Comparison of ENCODE assay signal across 15 cellular contexts in the genomic region with DNA sequence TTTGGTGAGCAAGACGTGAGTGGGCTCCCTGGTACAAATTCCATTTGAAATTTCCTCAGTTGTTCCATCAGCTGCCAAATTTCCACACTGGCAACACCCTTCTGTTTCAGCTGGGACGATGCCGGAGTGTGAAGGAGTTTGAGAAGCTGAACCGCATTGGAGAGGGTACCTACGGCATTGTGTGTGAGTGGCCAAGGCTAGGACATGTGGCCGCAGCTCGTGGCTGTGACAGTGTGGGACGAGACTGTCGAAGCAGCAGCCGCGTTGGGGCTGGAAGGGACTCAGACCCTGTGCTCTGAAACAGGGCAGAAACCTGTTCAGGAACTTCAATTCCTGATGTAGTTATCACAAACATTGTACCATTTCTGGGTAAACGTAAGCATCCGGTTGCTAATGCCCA. TPM values are rescaled to one million over a fixed set of nuclear protein-coding genes. Genes with fewer than 3 reads are reported as not detected.
DNase-seq lines count a peak whose midpoint lies in the region; ATAC-seq, FAIRE-seq and TF ChIP-seq lines count a peak whose summit lies in the region.
"Had no signal": no experiment of that assay in that cellular context is flagged by ENCODE, and none has a peak within 500 bp of the region (broad histone marks: within the 10 kb centered on the region; RNA-seq: fewer than 3 reads in every experiment).

No MANE protein-coding gene starts in this region.

- no peak overlapping the region for H3K27ac Mint-ChIP-seq in MCF 10A (ENCODE audit: low read depth, unreplicated experiment)

- CTCF ChIA-PET in MCF 10A (lab: Yijun Ruan, JAX), result interaction anchor here (0.7 to 2.2 kb wide), 4 partner anchors 9 to 48 kb away, joined by 3 to 11 read pairs (median 4); no protein-coding TSS in a partner anchor

- H2AFZ ChIP-seq in hepatocyte, result no peak overlapping the region

- H3K36me3 Mint-ChIP-seq in MCF 10A (ENCODE audit: insufficient read depth, unreplicated experiment), result peaks cover 44% of the 10 kb centered on the region

- POLR2A ChIA-PET in MCF 10A (lab: Yijun Ruan, JAX), result interaction anchor here (0.8 to 1.5 kb wide), 3 partner anchors 8 to 19 kb away, joined by 3 to 4 read pairs (median 3); no protein-coding TSS in a partner anchor

- no peak overlapping the region for H3K9ac ChIP-seq in BLaER1

- TF ChIP-seq POLR2A in heart left ventricle (IDR thresholded peaks at IDR 0.05), result no peak

- H3K4me3 ChIP-seq in heart left ventricle (no peak overlapping the region), BLaER1 (no peak overlapping the region), hepatocyte (no peak overlapping the region)
- H3K4me3 ChIP-seq: HAP-1 had no signal

- H3K36me3 ChIP-seq in heart left ventricle (peaks cover 0 to 51% (median 33%) of the 10 kb centered on the region in 9 donors), BLaER1 (peaks cover 73% of the 10 kb centered on the region), hepatocyte (replicated peaks; ENCODE audit: insufficient read depth, low read depth) (no peaks in the 10 kb centered on the region)

- peaks cover 28% of the 10 kb centered on the region for H3K79me2 ChIP-seq in hepatocyte

- BruUV-seq in MCF 10A (replicated peaks; lab: Mats Ljungman, UMichigan), result no TSS peak

- no peak for ATAC-seq in heart left ventricle

- peak; percentile 17 for FAIRE-seq in urothelium cell line (lab: Jason Lieb, UNC)
- FAIRE-seq: GM18507 had no signal

- H4K20me1 ChIP-seq in BLaER1 (peaks cover 8% of the 10 kb centered on the region; the same call in 1 of the 2 replicates), hepatocyte (ENCODE audit: insufficient read depth, poor library complexity, severe bottlenecking) (peaks cover 4% of the 10 kb centered on the region)

- DNase-seq in cardiac septum (ENCODE audit: low spot score), result peak; percentile 38
- DNase-seq in heart left ventricle, result no peak
- no peak for DNase-seq in hepatocyte (ENCODE audit: low spot score)
- DNase-seq in urothelium cell line (ENCODE audit: low spot score), result no peak
- no peak for DNase-seq in activated gamma-delta T cell treated with Interleukin-2 at 50 U/mL for 16 hours
- DNase-seq in MCF 10A (ENCODE audit: unreplicated experiment), result no peak
- DNase-seq: ACHN; C1 segment of cervical spinal cord; Calu3; CD4-positive, alpha-beta T cell; DMS 273 treated with DMSO at 0.1 percent for 48 hours; GOT3 had no signal

- 95 to 98% (median 95%) methylated on average over 13 of the region's 13 CpGs for WGBS in heart left ventricle, 4 donors
- WGBS in hepatocyte (ENCODE audit: low lambda C conversion rate, missing lambda C conversion rate), result 96% methylated on average over 13 of the region's 13 CpGs

- no peaks in the 10 kb centered on the region for H3K27me3 ChIP-seq in heart left ventricle
- no peaks in the 10 kb centered on the region for H3K27me3 ChIP-seq in BLaER1
- H3K27me3 ChIP-seq in hepatocyte, result no peaks in the 10 kb centered on the region

- no peaks in the 10 kb centered on the region for H3K9me3 Mint-ChIP-seq in MCF 10A (ENCODE audit: unreplicated experiment)
- H3K9me3 Mint-ChIP-seq: CD4-positive, alpha-beta T cell had no signal

- peaks cover 0 to 16% (median 8%) of the 10 kb centered on the region in 12 donors for H3K4me1 ChIP-seq in heart left ventricle
- H3K4me1 ChIP-seq in BLaER1, result peaks cover 55% of the 10 kb centered on the region
- peaks cover 11% of the 10 kb centered on the region for H3K4me1 ChIP-seq in hepatocyte (ENCODE audit: insufficient read depth)

- no peak overlapping the region for H3K27ac ChIP-seq in heart left ventricle
- H3K27ac ChIP-seq in BLaER1, result no peak overlapping the region
- H3K27ac ChIP-seq in hepatocyte, result peak overlapping the region; percentile 93

- H3K4me2 ChIP-seq in BLaER1 (peak overlapping the region; percentile 92; the same call in 1 of the 2 replicates), hepatocyte (no peak overlapping the region)

- intact Hi-C loops in cardiac septum (cut with DNase I) (no loop called here), heart left ventricle (cut with DNase I) (no loop called here), MCF 10A (cut with micrococcal nuclease) (no loop called here)

- H3K9me3 ChIP-seq in heart left ventricle (no peaks in the 10 kb centered on the region), BLaER1 (peaks cover 19% of the 10 kb centered on the region), hepatocyte (ENCODE audit: low read depth) (no peaks in the 10 kb centered on the region)

- no peak for TF ChIP-seq CTCF in heart left ventricle (IDR thresholded peaks at IDR 0.05)
- TF ChIP-seq CTCF in hepatocyte (IDR thresholded peaks at IDR 0.05; ENCODE audit: poor library complexity), result no peak
- TF ChIP-seq CTCF in MCF 10A (IDR thresholded peaks at IDR 0.05; ENCODE audit: unreplicated experiment), result no peak

- peaks cover 6% of the 10 kb centered on the region for H3K4me1 Mint-ChIP-seq in MCF 10A (ENCODE audit: insufficient read depth, unreplicated experiment)

- no peaks in the 10 kb centered on the region for H3K9me2 ChIP-seq in hepatocyte (replicated peaks; ENCODE audit: insufficient read depth)

- H3K27me3 Mint-ChIP-seq in MCF 10A (ENCODE audit: insufficient read depth, unreplicated experiment), result no peaks in the 10 kb centered on the region
- H3K27me3 Mint-ChIP-seq: CD4-positive, alpha-beta T cell had no signal

- H3K4me3 Mint-ChIP-seq in MCF 10A (ENCODE audit: unreplicated experiment), result no peak overlapping the region

RNA-seq across cellular contexts. Expression of gene CDK10, which starts 2.7 kb away (rescaled TPM):
- total RNA-seq in cardiac septum (32.9 TPM), heart left ventricle (10 to 100 TPM; 16.1 to 31.4 (median 20.0) TPM), hepatocyte (60.1 and 70.4 TPM in 2 replicates), MCF 10A (2022) (73.0 and 83.4 TPM in 2 replicates)
- polyA plus RNA-seq in heart left ventricle (10 to 100 TPM; 22.9 to 30.7 TPM), hepatocyte (155 and 187 TPM in 2 replicates)

RNA-seq across cellular contexts. Expression of gene SPATA2L, which starts 12.4 kb away (rescaled TPM):
- total RNA-seq in cardiac septum (4.4 TPM), heart left ventricle (10 to 100 TPM in 1 of 9 donors, 1 to 10 TPM in 8; 2.0 to 14.1 (median 4.0) TPM), hepatocyte (20.2 and 32.9 TPM in 2 replicates), MCF 10A (2022) (12.1 and 12.5 TPM in 2 replicates)
- polyA plus RNA-seq in heart left ventricle (10 to 100 TPM in 1 of 2 donors, 1 to 10 TPM in 1; 1.9 to 15.0 TPM), hepatocyte (23.6 and 25.0 TPM in 2 replicates)

RNA-seq across cellular contexts. Expression of gene SPATA33, which starts 31.5 kb away (rescaled TPM):
- total RNA-seq in cardiac septum (4.3 TPM), heart left ventricle (1 to 10 TPM in 8 of 9 donors, under 1 TPM in 1; 0.94 to 5.1 (median 3.0) TPM), hepatocyte (3.6 and 4.4 TPM in 2 replicates), MCF 10A (2022) (7.2 and 9.5 TPM in 2 replicates)
- polyA plus RNA-seq in heart left ventricle (1 to 10 TPM; 1.8 to 3.9 TPM), hepatocyte (16.8 and 17.9 TPM in 2 replicates)

RNA-seq across cellular contexts. Expression of gene VPS9D1, which starts 31.6 kb away (rescaled TPM):
- total RNA-seq in cardiac septum (19.7 TPM), heart left ventricle (10 to 100 TPM in 6 of 9 donors, 1 to 10 TPM in 3; 7.6 to 17.0 (median 11.0) TPM), hepatocyte (8.0 and 13.8 TPM in 2 replicates), MCF 10A (2022) (12.0 and 13.2 TPM in 2 replicates)
- polyA plus RNA-seq in heart left ventricle (10 to 100 TPM in 1 of 2 donors, 1 to 10 TPM in 1; 7.3 to 20.2 TPM), hepatocyte (25.5 and 30.2 TPM in 2 replicates)

RNA-seq across cellular contexts. Expression of gene CHMP1A, which starts 31.6 kb away (rescaled TPM):
- 46.0 TPM for total RNA-seq in cardiac septum
- total RNA-seq in heart left ventricle, result 10 to 100 TPM; 35.1 to 85.1 (median 44.6) TPM
- 10 to 100 TPM; 29.3 to 86.3 TPM for polyA plus RNA-seq in heart left ventricle
- total RNA-seq in hepatocyte, result 73.2 and 78.7 TPM in 2 replicates
- 101 and 104 TPM in 2 replicates for polyA plus RNA-seq in hepatocyte
- 59.7 and 62.4 TPM in 2 replicates for total RNA-seq in MCF 10A (2022)
